In genomic region chr7:4681218-4681851, GRCh38 we compare ENCODE assay signal across 7 cellular contexts. TPM values are rescaled to one million over a fixed set of nuclear protein-coding genes. Genes with fewer than 3 reads are reported as not detected.
A peak's percentile ranks its signal among the peaks of the same experiment; 100 is the strongest.
DNase-seq lines count a peak whose midpoint lies in the region; ATAC-seq and TF ChIP-seq lines count a peak whose summit lies in the region.

No MANE protein-coding gene starts in this region.

- peak overlapping the region; percentile 58; the same call in 1 of the 2 replicates for H3K9ac ChIP-seq in IMR-90 (ENCODE audit: low read depth, low read length)
- H3K9ac ChIP-seq in stomach smooth muscle (ENCODE audit: low read length in 2 of 2): peak overlapping the region; percentile 42 to 55

- peaks cover 19% of the 10 kb centered on the region for H3K4me1 Mint-ChIP-seq in activated CD8-positive, alpha-beta T cell treated with anti-CD3 and anti-CD28 coated beads, Interleukin-2, amount 10 ng/mL, durations not matched to agents 7 days and 5 days (ENCODE audit: low read depth)
- peaks cover 25 to 30% of the 10 kb centered on the region in 2 donors for H3K4me1 Mint-ChIP-seq in immature natural killer cell

- H2AK9ac ChIP-seq in IMR-90 (replicated peaks; ENCODE audit: low read depth, low read length, poor library complexity): peak overlapping the region; percentile 66

- no TSS peak for BruUV-seq in IMR-90 (replicated peaks; lab: Mats Ljungman, UMichigan)

- H2BK15ac ChIP-seq in IMR-90 (ENCODE audit: low read depth, low read length): peak overlapping the region; percentile 77; the same call in 2 of the 3 replicates

- peaks cover 22% of the 10 kb centered on the region for H4K20me1 ChIP-seq in IMR-90 (ENCODE audit: insufficient read depth, low read length)

- DNase-seq in IMR-90 (no peak), immature natural killer cell (no peak), NCI-H526 treated with DMSO at 0.1 percent for 48 hours (lab: John Stamatoyannopoulos, UW) (no peak)
- DNase-seq in activated CD8-positive, alpha-beta T cell treated with anti-CD3 and anti-CD28 coated beads, Interleukin-2, amount 10 ng/mL, durations not matched to agents 7 days and 5 days: peak; percentile 33

- H2AK5ac ChIP-seq in IMR-90 (ENCODE audit: low read depth, low read length): peak overlapping the region; percentile 95

- no peaks in the 10 kb centered on the region for H3K9me3 Mint-ChIP-seq in activated CD8-positive, alpha-beta T cell treated with anti-CD3 and anti-CD28 coated beads, Interleukin-2, amount 10 ng/mL, durations not matched to agents 7 days and 5 days (ENCODE audit: insufficient read depth)
- no peaks in the 10 kb centered on the region for H3K9me3 Mint-ChIP-seq in immature natural killer cell

- H3K36me3 ChIP-seq in IMR-90 (ENCODE audit: control insufficient read depth, insufficient read depth, low read length) (peaks cover 8% of the 10 kb centered on the region), stomach smooth muscle (ENCODE audit: control insufficient read depth in 2 of 2, insufficient read depth in 2 of 2, low read length in 2 of 2) (no peaks in the 10 kb centered on the region)

- TF ChIP-seq CTCF in IMR-90 (conservative IDR thresholded peaks at IDR 0.05; ENCODE audit: low read depth, low read length): no peak

- ATAC-seq in IMR-90 (ENCODE audit: low read depth) (no peak), HG03521 (IDR thresholded peaks at IDR 0.05; ENCODE audit: unreplicated experiment) (no peak), HG02588 (IDR thresholded peaks at IDR 0.05; ENCODE audit: unreplicated experiment) (no peak)
- no peak for ATAC-seq in activated CD8-positive, alpha-beta T cell treated with anti-CD3 and anti-CD28 coated beads, Interleukin-2, amount 10 ng/mL, durations not matched to agents 7 days and 5 days

- H3K27ac ChIP-seq in IMR-90 (ENCODE audit: insufficient read depth, low read length) (peak overlapping the region; percentile 55), stomach smooth muscle (ENCODE audit: low read length) (no peak overlapping the region)

- H3K56ac ChIP-seq in IMR-90 (ENCODE audit: extremely low read depth, insufficient read depth, low read length): no peak overlapping the region

- H2BK120ac ChIP-seq in IMR-90 (ENCODE audit: low read depth, low read length): peak overlapping the region; percentile 28

- TF ChIP-seq RAD21 in IMR-90 (IDR thresholded peaks at IDR 0.05; ENCODE audit: low read length): no peak

- 0 out of 2 replicates have a peak overlapping the region, but pooled peaks have one; percentile 80 for H2BK20ac ChIP-seq in IMR-90 (ENCODE audit: low read depth, low read length)

- H4K8ac ChIP-seq in IMR-90 (ENCODE audit: low read depth in 2 of 2, low read length in 2 of 2): peak overlapping the region; percentile 98 to 100

- H3K4me1 ChIP-seq in IMR-90 (ENCODE audit: control insufficient read depth, insufficient read depth, low read length) (peaks cover 9% of the 10 kb centered on the region), stomach smooth muscle (ENCODE audit: control insufficient read depth, insufficient read depth, low read length) (peaks cover 26% of the 10 kb centered on the region)

- H3K9me1 ChIP-seq in IMR-90 (ENCODE audit: insufficient read depth, low read length): peaks cover 9% of the 10 kb centered on the region; the same call in 1 of the 2 replicates

- H4K91ac ChIP-seq in IMR-90 (ENCODE audit: insufficient read depth, low read depth, low read length): peak overlapping the region; percentile 77

- H2BK5ac ChIP-seq in IMR-90 (ENCODE audit: low read depth, low read length, poor library complexity, severe bottlenecking): no peak overlapping the region

- WGBS in IMR-90 (ENCODE audit: extremely low coverage in 2 of 2, insufficient read length in 1 of 2), 2 experiments: no CpG with 5 or more reads among the region's 6 CpGs

- no peak for TF ChIP-seq POLR2A in IMR-90 (IDR thresholded peaks at IDR 0.05; ENCODE audit: low read depth, low read length)

- H3K4ac ChIP-seq in IMR-90 (ENCODE audit: low read depth, low read length): peak overlapping the region; percentile 70

- H3K14ac ChIP-seq in IMR-90 (replicated peaks; ENCODE audit: low read depth, low read length): peak overlapping the region; percentile 60

- CTCF ChIA-PET in IMR-90 (lab: Yijun Ruan, JAX): interaction anchor here (0.9 to 1.3 kb wide), 2 partner anchors 11 to 40 kb away, joined by 3 read pairs; no protein-coding TSS in a partner anchor
- CTCF ChIA-PET in activated CD8-positive, alpha-beta T cell treated with anti-CD3 and anti-CD28 coated beads, Interleukin-2, amount 10 ng/mL, durations not matched to agents 7 days and 5 days (lab: Charles Lee): interaction anchor here (2.2 kb wide), 2 partner anchors 22 to 39 kb away, joined by 6 to 16 read pairs; no protein-coding TSS in a partner anchor

- H2AFZ ChIP-seq in IMR-90 (replicated peaks; ENCODE audit: low read length, poor library complexity): peak overlapping the region; percentile 94

- POLR2A ChIA-PET in IMR-90 (lab: Charles Lee; ENCODE audit: unreplicated experiment): interaction anchor here (1.3 kb wide), 1 partner anchor 40 kb away, joined by 6 read pairs; no protein-coding TSS in a partner anchor
- POLR2A ChIA-PET in activated CD8-positive, alpha-beta T cell treated with anti-CD3 and anti-CD28 coated beads, Interleukin-2, amount 10 ng/mL, durations not matched to agents 7 days and 5 days (lab: Charles Lee): interaction anchor here (0.9 to 3.7 kb wide), 3 partner anchors 39 to 94 kb away, joined by 4 to 52 read pairs (median 17); partner anchors contain the start of gene AP5Z1

- intact Hi-C loops in IMR-90 (cut with micrococcal nuclease): no loop called here

- in situ Hi-C loops in IMR-90 (cut with MboI; ENCODE audit: low sequenced_read_pairs): no loop called here

- peak overlapping the region; percentile 84 for H4K5ac ChIP-seq in IMR-90 (ENCODE audit: low read depth, low read length)

- H3K79me1 ChIP-seq in IMR-90 (ENCODE audit: low read depth in 1 of 2, low read length in 2 of 2): peaks cover 24 to 36% of the 10 kb centered on the region in 2 experiments

- H3K4me3 Mint-ChIP-seq in activated CD8-positive, alpha-beta T cell treated with anti-CD3 and anti-CD28 coated beads, Interleukin-2, amount 10 ng/mL, durations not matched to agents 7 days and 5 days: peak overlapping the region; percentile 77
- H3K4me3 Mint-ChIP-seq in immature natural killer cell: peak overlapping the region; percentile 83 to 92 (median 88)

- H3K4me2 ChIP-seq in IMR-90 (ENCODE audit: low read depth, low read length): peak overlapping the region; percentile 29; the same call in 1 of the 2 replicates

- H3K23ac ChIP-seq in IMR-90 (ENCODE audit: low read depth, low read length): peak overlapping the region; percentile 41; the same call in 1 of the 2 replicates

- no peaks in the 10 kb centered on the region for H3K9me3 ChIP-seq in IMR-90 (ENCODE audit: control insufficient read depth, insufficient read depth, low read length)
- H3K9me3 ChIP-seq in stomach smooth muscle (ENCODE audit: control insufficient read depth in 2 of 2, low read length in 2 of 2): no peaks in the 10 kb centered on the region

- H3K27ac Mint-ChIP-seq in activated CD8-positive, alpha-beta T cell treated with anti-CD3 and anti-CD28 coated beads, Interleukin-2, amount 10 ng/mL, durations not matched to agents 7 days and 5 days: peak overlapping the region; percentile 83
- H3K27ac Mint-ChIP-seq in immature natural killer cell: peak overlapping the region; percentile 70 to 90 (median 88)

- H3K27me3 Mint-ChIP-seq in activated CD8-positive, alpha-beta T cell treated with anti-CD3 and anti-CD28 coated beads, Interleukin-2, amount 10 ng/mL, durations not matched to agents 7 days and 5 days (ENCODE audit: low read depth): no peaks in the 10 kb centered on the region
- H3K27me3 Mint-ChIP-seq in immature natural killer cell (ENCODE audit: low read depth in 3 of 3): peaks cover 0 to 7% (median 4%) of the 10 kb centered on the region in 3 donors

- H3K4me3 ChIP-seq in IMR-90 (ENCODE audit: insufficient read depth, low read depth, low read length) (peak overlapping the region; percentile 91), stomach smooth muscle (ENCODE audit: low read length in 2 of 2) (peak overlapping the region; percentile 49 to 71)

- dilution Hi-C loops in IMR-90 (cut with HindIII; ENCODE audit: low sequenced_read_pairs, unreplicated experiment): no loop called here

- H3K27me3 ChIP-seq in IMR-90 (ENCODE audit: control insufficient read depth, insufficient read depth, low read length) (no peaks in the 10 kb centered on the region), stomach smooth muscle (ENCODE audit: control insufficient read depth in 1 of 2, insufficient read depth in 2 of 2, low read length in 2 of 2) (no peaks in the 10 kb centered on the region)

- peak overlapping the region; percentile 8; the same call in 1 of the 2 replicates for H3K18ac ChIP-seq in IMR-90 (ENCODE audit: low read depth, low read length)

- H3K36me3 Mint-ChIP-seq in activated CD8-positive, alpha-beta T cell treated with anti-CD3 and anti-CD28 coated beads, Interleukin-2, amount 10 ng/mL, durations not matched to agents 7 days and 5 days (ENCODE audit: low read depth): peaks cover 14% of the 10 kb centered on the region
- no peaks in the 10 kb centered on the region for H3K36me3 Mint-ChIP-seq in immature natural killer cell

TF ChIP-seq in IMR-90, 13 proteins besides CTCF, POLR2A, EP300 and RAD21 (continues in another document):
- TF ChIP-seq CEBPB (IDR thresholded peaks at IDR 0.05; ENCODE audit: low read depth, low read length) (no peak), RCOR1 (IDR thresholded peaks at IDR 0.05; ENCODE audit: insufficient replicate concordance, low read length) (no peak), MAFK (IDR thresholded peaks at IDR 0.05; ENCODE audit: low read depth, low read length) (no peak), MXI1 (IDR thresholded peaks at IDR 0.05; ENCODE audit: borderline replicate concordance, low read depth, low read length) (no peak), RFX5 (IDR thresholded peaks at IDR 0.05; ENCODE audit: low read depth, low read length) (no peak), ELK1 (IDR thresholded peaks at IDR 0.05; ENCODE audit: borderline replicate concordance, low read depth, low read length) (no peak)

RNA-seq across cellular contexts. Expression of gene FOXK1, which starts 0.8 kb away (rescaled TPM):
- total RNA-seq in IMR-90 (2012; rRNA removed): 4.3 and 5.0 TPM in 2 replicates
- polyA plus RNA-seq in IMR-90 (2012; rRNA removed): 8.8 TPM in 2 replicates
- polyA plus RNA-seq in IMR-90 (2012; cell fraction: cytosol; rRNA removed): 6.7 and 6.8 TPM in 2 replicates
- polyA plus RNA-seq in IMR-90 (2012; cell fraction: nucleus; rRNA removed; ENCODE audit: low replicate concordance): 18.7 and 30.1 TPM in 2 replicates
- 10 to 100 TPM; 26.8 to 28.5 TPM for total RNA-seq in activated CD8-positive, alpha-beta T cell treated with anti-CD3 and anti-CD28 coated beads, Interleukin-2, amount 10 ng/mL, durations not matched to agents 7 days and 5 days
- 1 to 10 TPM; 1.1 to 3.4 (median 1.5) TPM for polyA plus RNA-seq in immature natural killer cell
